In genomic region chr5:126492939-126493338, GRCh38 we compare ENCODE assay signal across 10 cellular contexts.
DNase-seq lines count a peak whose midpoint lies in the region; ATAC-seq and TF ChIP-seq lines count a peak whose summit lies in the region.
"Had no signal": no experiment of that assay in that cellular context is flagged by ENCODE, and none has a peak within 500 bp of the region (broad histone marks: within the 10 kb centered on the region; RNA-seq: fewer than 3 reads in every experiment).

No MANE protein-coding gene starts in this region.

- H3K4me3 Mint-ChIP-seq in MCF 10A (ENCODE audit: unreplicated experiment): no peak overlapping the region

- POLR2A ChIA-PET in MCF 10A (lab: Yijun Ruan, JAX): interaction anchor here (1.1 kb wide), 2 partner anchors 55 to 70 kb away, joined by 3 to 4 read pairs; partner anchors contain the start of gene GRAMD2B

- BruUV-seq in MCF 10A (replicated peaks; lab: Mats Ljungman, UMichigan): no TSS peak
- BruUV-seq in mammary epithelial cell (replicated peaks; lab: Mats Ljungman, UMichigan): no TSS peak

- H3K4me3 ChIP-seq in mammary epithelial cell (replicated peaks in 1 of 3; ENCODE audit: insufficient read depth in 1 of 3, low read depth in 2 of 3, low read length in 3 of 3): no peak overlapping the region
- H3K4me3 ChIP-seq in RWPE2 (ENCODE audit: severe bottlenecking): no peak overlapping the region
- H3K4me3 ChIP-seq in fibroblast of villous mesenchyme (ENCODE audit: low read depth, low read length): no peak overlapping the region
- H3K4me3 ChIP-seq in tibial artery: no peak overlapping the region
- H3K4me3 ChIP-seq: BLaER1 had no signal

- H3K27ac ChIP-seq in mammary epithelial cell (ENCODE audit: insufficient read depth, low read depth, low read length) (no peak overlapping the region), RWPE2 (ENCODE audit: poor library complexity, severe bottlenecking) (no peak overlapping the region), tibial artery (peak overlapping the region in 1 of 2 donors; percentile 10)
- H3K27ac ChIP-seq: BLaER1 had no signal

- peaks cover 15% of the 10 kb centered on the region for H3K4me1 Mint-ChIP-seq in MCF 10A (ENCODE audit: insufficient read depth, unreplicated experiment)

- H3K4me1 ChIP-seq in mammary epithelial cell (ENCODE audit: insufficient read depth, low read length) (peaks cover 2% of the 10 kb centered on the region), RWPE2 (ENCODE audit: insufficient read depth, poor library complexity, severe bottlenecking) (no peaks in the 10 kb centered on the region), tibial artery (peaks cover 0 to 16% (median 0%) of the 10 kb centered on the region in 4 donors)
- H3K4me1 ChIP-seq: BLaER1 had no signal

- no peak overlapping the region for H3K27ac Mint-ChIP-seq in MCF 10A (ENCODE audit: low read depth, unreplicated experiment)

- peak; percentile 53; the same call in 1 of the 3 replicates for ATAC-seq in RWPE2 (ENCODE audit: low read depth)
- no peak for ATAC-seq in HG03571 (IDR thresholded peaks at IDR 0.05; ENCODE audit: unreplicated experiment)

- WGBS in mammary epithelial cell (ENCODE audit: low coverage, missing lambda C conversion rate): 74% methylated on average over 8 of the region's 8 CpGs

- H2AFZ ChIP-seq in mammary epithelial cell (ENCODE audit: low read depth, low read length): no peak overlapping the region

- H3K36me3 Mint-ChIP-seq in MCF 10A (ENCODE audit: insufficient read depth, unreplicated experiment): peaks cover 72% of the 10 kb centered on the region

- CTCF ChIA-PET in MCF 10A (lab: Yijun Ruan, JAX): interaction anchor here (0.6 to 1.5 kb wide), 10 partner anchors 25 to 730 kb away, joined by 3 to 9 read pairs (median 4); no protein-coding TSS in a partner anchor
- CTCF ChIA-PET in mammary epithelial cell (lab: Charles Lee; ENCODE audit: low non-redundant PET): interaction anchor here (0.7 kb wide), 1 partner anchor 1062 kb away, joined by 4 read pairs; no protein-coding TSS in a partner anchor

- H3K36me3 ChIP-seq in mammary epithelial cell (ENCODE audit: insufficient read depth, low read length) (peaks cover 31% of the 10 kb centered on the region), RWPE2 (ENCODE audit: low read depth) (peaks cover 42% of the 10 kb centered on the region), tibial artery (peaks cover 43 to 59% (median 53%) of the 10 kb centered on the region in 3 donors)
- H3K36me3 ChIP-seq: BLaER1 had no signal

- DNase-seq in MCF 10A (ENCODE audit: unreplicated experiment) (peak; percentile 56), mammary epithelial cell (no peak), RWPE2 (ENCODE audit: low spot score) (no peak), fibroblast of villous mesenchyme (ENCODE audit: low read depth) (peak; percentile 56), tibial artery (no peak), cerebellar nuclear complex (lab: John Stamatoyannopoulos, UW) (no peak)
- no peak for DNase-seq in stimulated activated naive CD4-positive, alpha-beta T cell (lab: John Stamatoyannopoulos, UW)
- DNase-seq: NCI-H1105 treated with DMSO at 0.1 percent for 48 hours had no signal

- no peak overlapping the region for H3K4me2 ChIP-seq in mammary epithelial cell (ENCODE audit: insufficient read depth, low read depth, low read length)
- H3K4me2 ChIP-seq: BLaER1 had no signal

- H4K20me1 ChIP-seq in mammary epithelial cell (ENCODE audit: insufficient read depth, low read length): no peaks in the 10 kb centered on the region
- H4K20me1 ChIP-seq: BLaER1 had no signal

- in situ Hi-C loops in mammary epithelial cell (cut with MboI; ENCODE audit: low sequenced_read_pairs in 2 of 2): no loop called here

- H3K79me2 ChIP-seq in mammary epithelial cell (ENCODE audit: insufficient read depth, low read length): no peaks in the 10 kb centered on the region

- H3K9ac ChIP-seq in mammary epithelial cell (ENCODE audit: insufficient read depth, low read length): no peak overlapping the region
- H3K9ac ChIP-seq: BLaER1 had no signal

- dilution Hi-C loops in mammary epithelial cell (cut with HindIII; ENCODE audit: low sequenced_read_pairs): no loop called here

- H3K27me3 Mint-ChIP-seq in MCF 10A (ENCODE audit: insufficient read depth, unreplicated experiment): no peaks in the 10 kb centered on the region

- H3K9me3 Mint-ChIP-seq in MCF 10A (ENCODE audit: unreplicated experiment): no peaks in the 10 kb centered on the region

- intact Hi-C loops in MCF 10A (cut with micrococcal nuclease) (loop anchor here (1.0 kb wide), 2 partner anchors 46 to 139 kb away; no protein-coding TSS in a partner anchor), mammary epithelial cell (cut with micrococcal nuclease) (loop anchor here (2.0 kb wide), 1 partner anchor 138 kb away; no protein-coding TSS in a partner anchor), tibial artery (cut with DNase I; ENCODE audit: low total_unique reads) (no loop called here)

- H3K9me3 ChIP-seq in mammary epithelial cell (replicated peaks; ENCODE audit: insufficient read depth, low read length) (no peaks in the 10 kb centered on the region), RWPE2 (ENCODE audit: severe bottlenecking) (no peaks in the 10 kb centered on the region), tibial artery (no peaks in the 10 kb centered on the region)
- H3K9me3 ChIP-seq: BLaER1 had no signal

- TF ChIP-seq CTCF in MCF 10A (IDR thresholded peaks at IDR 0.05; ENCODE audit: unreplicated experiment) (peak; percentile 33), mammary epithelial cell (conservative IDR thresholded peaks at IDR 0.05 in 1 of 2, IDR thresholded peaks at IDR 0.05 in 1 of 2; ENCODE audit: extremely low read depth in 1 of 2, insufficient read depth in 1 of 2, low read depth in 1 of 2, low read length in 2 of 2) (peak in 1 of 2 donors; percentile 34), RWPE2 (IDR thresholded peaks at IDR 0.05; ENCODE audit: poor library complexity, severe bottlenecking) (peak; percentile 74), fibroblast of villous mesenchyme (IDR thresholded peaks at IDR 0.05; ENCODE audit: insufficient read depth, low read depth, low read length) (peak; percentile 52), tibial artery (IDR thresholded peaks at IDR 0.05) (peak; percentile 9 to 11)

- H3K27me3 ChIP-seq in mammary epithelial cell (ENCODE audit: insufficient read depth, low read length): no peaks in the 10 kb centered on the region
- no peaks in the 10 kb centered on the region for H3K27me3 ChIP-seq in RWPE2 (ENCODE audit: insufficient read depth, poor library complexity, severe bottlenecking)
- H3K27me3 ChIP-seq in tibial artery: no peaks in the 10 kb centered on the region
- H3K27me3 ChIP-seq: BLaER1 had no signal

Comparison
In these comparisons a context has a peak if more than half of its experiments do, and no peak if none do; other contexts are left out.
1. DNase-seq: peak in MCF 10A (single experiment) and fibroblast of villous mesenchyme (single experiment); none in mammary epithelial cell (single experiment), RWPE2 (single experiment), tibial artery (0 of 2), cerebellar nuclear complex (0 of 2) and stimulated activated naive CD4-positive, alpha-beta T cell (0 of 6).